Comparison of ENCODE assay signal across 39 cellular contexts in genomic region chr1:87674791-87675190, GRCh38.
"Had no signal": no experiment of that assay in that cellular context is flagged by ENCODE, and none has a peak within 500 bp of the region (broad histone marks: within the 10 kb centered on the region; RNA-seq: fewer than 3 reads in every experiment).

No MANE protein-coding gene starts in this region.

- H3K36me3 ChIP-seq: ascending aorta, breast epithelium, cardiac muscle cell had no signal

- H3K4me1 ChIP-seq: ascending aorta, breast epithelium had no signal

- H3K27ac ChIP-seq: ascending aorta, breast epithelium, cardiac muscle cell, VCaP had no signal

- ATAC-seq: activated CD4-positive, alpha-beta T cell treated with anti-CD3 and anti-CD28 coated beads for 36 hours; activated CD8-positive, alpha-beta T cell treated with anti-CD3 and anti-CD28 coated beads for 36 hours; activated naive CD8-positive, alpha-beta T cell treated with anti-CD3 and anti-CD28 coated beads, Interleukin-2, amount 50 U/mL, for 24 hours; activated T-cell treated with anti-CD3 and anti-CD28 coated beads, Interleukin-2, amount 50 U/mL, for 4 hours; activated T-cell treated with anti-CD3 and anti-CD28 coated beads, Interleukin-2, amount 50 U/mL, for 72 hours; activated T-helper 17 cell treated with anti-CD3 and anti-CD28 coated beads, Interleukin-2, amount 50 U/mL, for 72 hours had no signal

- FAIRE-seq: TTC549 had no signal

- H3K9me3 Mint-ChIP-seq: activated B cell treated with CpG ODN at 0.5 μM for 24 hours; activated CD8-positive, alpha-beta T cell treated with anti-CD3 and anti-CD28 coated beads for 36 hours; activated naive CD4-positive, alpha-beta T cell treated with anti-CD3 and anti-CD28 coated beads, Interleukin-2, amount 10 ng/mL, durations not matched to agents 7 days and 5 days; activated naive CD4-positive, alpha-beta T cell treated with anti-CD3 and anti-CD28 coated beads, Interleukin-2, amount 50 U/mL, for 24 hours; activated naive CD8-positive, alpha-beta T cell treated with anti-CD3 and anti-CD28 coated beads, Interleukin-2, amount 10 ng/mL, durations not matched to agents 7 days and 5 days; activated naive CD8-positive, alpha-beta T cell treated with anti-CD3 and anti-CD28 coated beads, Interleukin-2, amount 50 U/mL, for 24 hours; activated T-cell treated with anti-CD3 and anti-CD28 coated beads, Interleukin-2, amount 50 U/mL, for 4 hours; activated T-cell treated with anti-CD3 and anti-CD28 coated beads, Interleukin-2, amount 50 U/mL, for 72 hours; activated T-helper 1 cell treated with anti-CD3 and anti-CD28 coated beads, Interleukin-12 subunit alpha, Interleukin-12 subunit beta, Interleukin-2, Interleukin-4 antibody, amounts not matched to agents 30 ng/mL and 10 ng/mL and 1 ng/mL, durations not matched to agents 14 hours and 24 hours and 36 hours; activated T-helper 17 cell treated with anti-CD3 and anti-CD28 coated beads, Interleukin-2, amount 50 U/mL, for 72 hours; brain; central memory CD8-positive, alpha-beta T cell; T-helper 1 cell treated with Interleukin-12 subunit alpha and Interleukin-12 subunit beta and Interleukin-4 antibody, amounts not matched to agents 30 μg/mL and 1 μg/mL, for 36 hours; T-helper 2 cell treated with Interferon-gamma antibody and Interleukin-4, amounts not matched to agents 5 μg/mL and 100 μg/mL, for 36 hours had no signal

- H3K27me3 ChIP-seq: ascending aorta, breast epithelium, cardiac muscle cell had no signal

- H3K27ac Mint-ChIP-seq: activated B cell treated with CpG ODN at 0.5 μM for 24 hours; activated CD4-positive, alpha-beta memory T cell treated with anti-CD3 and anti-CD28 coated beads for 36 hours; activated CD4-positive, alpha-beta T cell treated with anti-CD3 and anti-CD28 coated beads for 36 hours; activated CD8-positive, alpha-beta T cell treated with anti-CD3 and anti-CD28 coated beads for 36 hours; activated naive CD4-positive, alpha-beta T cell treated with anti-CD3 and anti-CD28 coated beads, Interleukin-2, amount 10 ng/mL, durations not matched to agents 7 days and 5 days; activated naive CD4-positive, alpha-beta T cell treated with anti-CD3 and anti-CD28 coated beads, Interleukin-2, amount 50 U/mL, for 24 hours; activated naive CD8-positive, alpha-beta T cell; activated naive CD8-positive, alpha-beta T cell treated with anti-CD3 and anti-CD28 coated beads, Interleukin-2, amount 10 ng/mL, durations not matched to agents 7 days and 5 days; activated naive CD8-positive, alpha-beta T cell treated with anti-CD3 and anti-CD28 coated beads, Interleukin-2, amount 50 U/mL, for 24 hours; activated T-cell treated with anti-CD3 and anti-CD28 coated beads, Interleukin-2, amount 50 U/mL, for 72 hours; activated T-helper 1 cell treated with anti-CD3 and anti-CD28 coated beads, Interleukin-12 subunit alpha, Interleukin-12 subunit beta, Interleukin-2, Interleukin-4 antibody, amounts not matched to agents 30 ng/mL and 10 ng/mL and 1 ng/mL, durations not matched to agents 14 hours and 24 hours and 36 hours; activated T-helper 17 cell treated with anti-CD3 and anti-CD28 coated beads, Interleukin-2, amount 50 U/mL, for 72 hours; brain; T-helper 1 cell treated with Interleukin-12 subunit alpha and Interleukin-12 subunit beta and Interleukin-4 antibody, amounts not matched to agents 30 μg/mL and 1 μg/mL, for 36 hours; T-helper 2 cell treated with Interferon-gamma antibody and Interleukin-4, amounts not matched to agents 5 μg/mL and 100 μg/mL, for 36 hours had no signal

- H3K36me3 Mint-ChIP-seq: activated CD4-positive, alpha-beta memory T cell treated with anti-CD3 and anti-CD28 coated beads for 36 hours; activated naive CD4-positive, alpha-beta T cell treated with anti-CD3 and anti-CD28 coated beads, Interleukin-2, amount 10 ng/mL, durations not matched to agents 7 days and 5 days; activated naive CD4-positive, alpha-beta T cell treated with anti-CD3 and anti-CD28 coated beads, Interleukin-2, amount 50 U/mL, for 24 hours; activated naive CD8-positive, alpha-beta T cell treated with anti-CD3 and anti-CD28 coated beads, Interleukin-2, amount 10 ng/mL, durations not matched to agents 7 days and 5 days; brain had no signal

- H3K27me3 Mint-ChIP-seq: activated B cell treated with CpG ODN at 0.5 μM for 24 hours; activated CD4-positive, alpha-beta T cell treated with anti-CD3 and anti-CD28 coated beads for 36 hours; activated CD8-positive, alpha-beta T cell treated with anti-CD3 and anti-CD28 coated beads for 36 hours; activated naive CD4-positive, alpha-beta T cell treated with anti-CD3 and anti-CD28 coated beads, Interleukin-2, amount 10 ng/mL, durations not matched to agents 7 days and 5 days; activated naive CD8-positive, alpha-beta T cell; activated naive CD8-positive, alpha-beta T cell treated with anti-CD3 and anti-CD28 coated beads, Interleukin-2, amount 10 ng/mL, durations not matched to agents 7 days and 5 days; activated naive CD8-positive, alpha-beta T cell treated with anti-CD3 and anti-CD28 coated beads, Interleukin-2, amount 50 U/mL, for 24 hours; activated T-helper 17 cell treated with anti-CD3 and anti-CD28 coated beads, Interleukin-2, amount 50 U/mL, for 72 hours; brain; central memory CD8-positive, alpha-beta T cell had no signal

- H3K4me1 Mint-ChIP-seq: activated B cell treated with CpG ODN at 0.5 μM for 24 hours; activated CD4-positive, alpha-beta T cell treated with anti-CD3 and anti-CD28 coated beads for 36 hours; activated naive CD4-positive, alpha-beta T cell treated with anti-CD3 and anti-CD28 coated beads, Interleukin-2, amount 10 ng/mL, durations not matched to agents 7 days and 5 days; activated naive CD4-positive, alpha-beta T cell treated with anti-CD3 and anti-CD28 coated beads, Interleukin-2, amount 50 U/mL, for 24 hours; activated naive CD8-positive, alpha-beta T cell treated with anti-CD3 and anti-CD28 coated beads, Interleukin-2, amount 10 ng/mL, durations not matched to agents 7 days and 5 days; activated naive CD8-positive, alpha-beta T cell treated with anti-CD3 and anti-CD28 coated beads, Interleukin-2, amount 50 U/mL, for 24 hours; activated T-helper 17 cell treated with anti-CD3 and anti-CD28 coated beads, Interleukin-2, amount 50 U/mL, for 72 hours; brain; central memory CD8-positive, alpha-beta T cell had no signal

- H3K4me3 Mint-ChIP-seq: activated B cell treated with CpG ODN at 0.5 μM for 24 hours; activated CD4-positive, alpha-beta memory T cell treated with anti-CD3 and anti-CD28 coated beads for 36 hours; activated CD4-positive, alpha-beta T cell treated with anti-CD3 and anti-CD28 coated beads for 36 hours; activated CD8-positive, alpha-beta T cell treated with anti-CD3 and anti-CD28 coated beads for 36 hours; activated naive CD4-positive, alpha-beta T cell treated with anti-CD3 and anti-CD28 coated beads, Interleukin-2, amount 10 ng/mL, durations not matched to agents 7 days and 5 days; activated naive CD4-positive, alpha-beta T cell treated with anti-CD3 and anti-CD28 coated beads, Interleukin-2, amount 50 U/mL, for 24 hours; activated naive CD8-positive, alpha-beta T cell; activated naive CD8-positive, alpha-beta T cell treated with anti-CD3 and anti-CD28 coated beads, Interleukin-2, amount 10 ng/mL, durations not matched to agents 7 days and 5 days; activated naive CD8-positive, alpha-beta T cell treated with anti-CD3 and anti-CD28 coated beads, Interleukin-2, amount 50 U/mL, for 24 hours; activated T-cell treated with anti-CD3 and anti-CD28 coated beads, Interleukin-2, amount 50 U/mL, for 4 hours; activated T-cell treated with anti-CD3 and anti-CD28 coated beads, Interleukin-2, amount 50 U/mL, for 72 hours; activated T-helper 1 cell treated with anti-CD3 and anti-CD28 coated beads, Interleukin-12 subunit alpha, Interleukin-12 subunit beta, Interleukin-2, Interleukin-4 antibody, amounts not matched to agents 30 ng/mL and 10 ng/mL and 1 ng/mL, durations not matched to agents 14 hours and 24 hours and 36 hours; activated T-helper 17 cell treated with anti-CD3 and anti-CD28 coated beads, Interleukin-2, amount 50 U/mL, for 72 hours; brain; central memory CD8-positive, alpha-beta T cell; T-helper 1 cell treated with Interleukin-12 subunit alpha and Interleukin-12 subunit beta and Interleukin-4 antibody, amounts not matched to agents 30 μg/mL and 1 μg/mL, for 36 hours; T-helper 2 cell treated with Interferon-gamma antibody and Interleukin-4, amounts not matched to agents 5 μg/mL and 100 μg/mL, for 36 hours had no signal

- H3K4me3 ChIP-seq: ascending aorta, breast epithelium, cardiac muscle cell had no signal

- H3K9me3 ChIP-seq: ascending aorta, breast epithelium had no signal

- DNase-seq: activated B cell treated with CpG ODN at 0.5 μM for 24 hours; activated CD4-positive, alpha-beta memory T cell treated with anti-CD3 and anti-CD28 coated beads for 36 hours; activated CD4-positive, alpha-beta T cell treated with anti-CD3 and anti-CD28 coated beads for 36 hours; activated CD4-positive, alpha-beta T cell treated with anti-CD3 and anti-CD28 coated beads for 48 hours; activated CD4-positive, alpha-beta T cell treated with anti-CD3 and anti-CD28 coated beads, Interleukin-2, amount 50 U/mL, for 1 hour; activated CD4-positive, alpha-beta T cell treated with anti-CD3 and anti-CD28 coated beads, Interleukin-2, amount 50 U/mL, for 4 hours; activated CD4-positive, CD25-positive, alpha-beta regulatory T cell treated with anti-CD3 and anti-CD28 coated beads, Interleukin-2, amount 50 U/mL, for 72 hours; activated CD8-positive, alpha-beta memory T cell treated with anti-CD3 and anti-CD28 coated beads, Interleukin-2, amount 50 U/mL, for 4 hours; activated CD8-positive, alpha-beta T cell treated with anti-CD3 and anti-CD28 coated beads for 36 hours; activated effector memory CD4-positive, alpha-beta T cell treated with anti-CD3 and anti-CD28 coated beads, Interleukin-2, amount 50 U/mL, for 16 hours; activated gamma-delta T cell treated with Interleukin-2 at 50 U/mL for 16 hours; activated naive CD4-positive, alpha-beta T cell; activated naive CD4-positive, alpha-beta T cell treated with anti-CD3 and anti-CD28 coated beads, Interleukin-2, amount 10 ng/mL, durations not matched to agents 7 days and 5 days; activated naive CD8-positive, alpha-beta T cell treated with anti-CD3 and anti-CD28 coated beads, Interleukin-2, amount 10 ng/mL, durations not matched to agents 7 days and 5 days; activated naive CD8-positive, alpha-beta T cell treated with anti-CD3 and anti-CD28 coated beads, Interleukin-2, amount 50 U/mL, for 24 hours; activated T-cell treated with anti-CD3 and anti-CD28 coated beads for 4 hours; activated T-cell treated with anti-CD3 and anti-CD28 coated beads, Interleukin-2, amount 50 U/mL, for 1 hour; activated T-cell treated with anti-CD3 and anti-CD28 coated beads, Interleukin-2, amount 50 U/mL, for 4 hours; activated T-cell treated with anti-CD3 and anti-CD28 coated beads, Interleukin-2, amount 50 U/mL, for 72 hours; amygdala; anterior cingulate cortex; caudate nucleus; cerebellar nuclear complex; T-helper 1 cell; T-helper 2 cell; T-helper 9 cell had no signal
